In genomic region chr13:98871727-98872126, GRCh38 we compare ENCODE assay signal across 1 cellular context.
TF ChIP-seq lines count a peak whose summit lies in the region.

No MANE protein-coding gene starts in this region.

TF ChIP-seq in H1, 55 proteins besides CTCF, POLR2A, EP300 and RAD21:
- no peak for TF ChIP-seq CEBPB (IDR thresholded peaks at IDR 0.05; ENCODE audit: low read depth, low read length)
- TF ChIP-seq EGR1 (IDR thresholded peaks at IDR 0.05; ENCODE audit: borderline replicate concordance, low read depth, low read length): no peak
- TF ChIP-seq SP1 (IDR thresholded peaks at IDR 0.05; ENCODE audit: low read depth, low read length): no peak
- no peak for TF ChIP-seq SAP30 (IDR thresholded peaks at IDR 0.05; ENCODE audit: insufficient read depth, insufficient replicate concordance, low read length)
- TF ChIP-seq CBX5 (IDR thresholded peaks at IDR 0.05; ENCODE audit: low read depth, low read length): no peak
- no peak for TF ChIP-seq KDM4A (IDR thresholded peaks at IDR 0.05; ENCODE audit: low read depth, low read length, severe bottlenecking)
- no peak for TF ChIP-seq KDM1A (IDR thresholded peaks at IDR 0.05; ENCODE audit: borderline replicate concordance, low read length)
- no peak for TF ChIP-seq TCF12 (IDR thresholded peaks at IDR 0.05; ENCODE audit: low read depth, low read length)
- TF ChIP-seq EZH2 (IDR thresholded peaks at IDR 0.05; ENCODE audit: low read depth, low read length, severe bottlenecking): no peak
- TF ChIP-seq POU5F1 (IDR thresholded peaks at IDR 0.05; ENCODE audit: low read depth, low read length): no peak
